ENCODE assay signal across 12 cellular contexts in genomic region chr2:219523031-219523671, GRCh38. TPM values are rescaled to one million over a fixed set of nuclear protein-coding genes. Genes with fewer than 3 reads are reported as not detected.
DNase-seq lines count a peak whose midpoint lies in the region; ATAC-seq and TF ChIP-seq lines count a peak whose summit lies in the region.
"Had no signal": no experiment of that assay in that cellular context is flagged by ENCODE, and none has a peak within 500 bp of the region (broad histone marks: within the 10 kb centered on the region; RNA-seq: fewer than 3 reads in every experiment).

No MANE protein-coding gene starts in this region.

- H3K9me3 ChIP-seq in SK-N-SH, result no peaks in the 10 kb centered on the region
- H3K9me3 ChIP-seq: A549 had no signal

- no peak for DNase-seq in SK-N-SH
- peak in 1 of 34 experiments; percentile 18 for DNase-seq in T-cell
- no peak for DNase-seq in stimulated activated naive CD8-positive, alpha-beta T cell treated with anti-CD3 and anti-CD28 coated beads, Interleukin-15, amount 100 ng/mL, for 72 hours
- no peak for DNase-seq in NCI-H146 (lab: John Stamatoyannopoulos, UW)
- no peak for DNase-seq in NCI-H2171 (lab: John Stamatoyannopoulos, UW)
- no peak for DNase-seq in stimulated activated CD4-positive, alpha-beta T cell treated with anti-CD3 and anti-CD28 coated beads, Interleukin-4, amount 100 ng/mL, for 1 hour
- DNase-seq: activated CD4-positive, alpha-beta T cell treated with anti-CD3 and anti-CD28 coated beads, Interleukin-2, amount 50 U/mL, for 4 hours; NCI-H2029; SHP77 had no signal

- CTCF ChIA-PET in SK-N-SH (lab: Yijun Ruan, JAX) (interaction anchor here (1.3 to 62.1 kb wide), 5 partner anchors 18 to 122 kb away, joined by 3 to 2824 read pairs (median 168); partner anchors contain the start of genes ASIC4, CHPF, GMPPA and TMEM198), T-cell (lab: Charles Lee) (interaction anchor here (0.6 to 1.2 kb wide), 4 partner anchors 27 to 60 kb away, joined by 3 read pairs; a partner anchor contains a TSS)

- H3F3A ChIP-seq in SK-N-SH (replicated peaks; ENCODE audit: insufficient read depth), result no peaks in the 10 kb centered on the region

- H3K9ac ChIP-seq in SK-N-SH, result no peak overlapping the region

- no peak overlapping the region for H3K4me2 ChIP-seq in SK-N-SH

- H3K4me3 Mint-ChIP-seq in T-cell, result peak overlapping the region in 2 of 3 donors; percentile 55 to 58
- peak overlapping the region in 1 of 2 donors; percentile 52 for H3K4me3 Mint-ChIP-seq in stimulated activated naive CD8-positive, alpha-beta T cell treated with anti-CD3 and anti-CD28 coated beads, Interleukin-15, amount 100 ng/mL, for 72 hours

- H2AFZ ChIP-seq in SK-N-SH (ENCODE audit: low read depth), result no peak overlapping the region

- no peaks in the 10 kb centered on the region for H3K79me2 ChIP-seq in SK-N-SH (ENCODE audit: insufficient read depth)

- H4K20me1 ChIP-seq in SK-N-SH (ENCODE audit: insufficient read depth), result no peaks in the 10 kb centered on the region

- 0 out of 2 replicates have a peak, but pooled peaks have one; percentile 14 for TF ChIP-seq CTCF in SK-N-SH (IDR thresholded peaks at IDR 0.05)

- TF ChIP-seq RAD21 in SK-N-SH (IDR thresholded peaks at IDR 0.05; ENCODE audit: low read length), result no peak

- H3K27me3 ChIP-seq in SK-N-SH (ENCODE audit: insufficient read depth), result no peaks in the 10 kb centered on the region

- TF ChIP-seq EP300 in SK-N-SH (IDR thresholded peaks at IDR 0.05; ENCODE audit: borderline replicate concordance in 1 of 2, low read depth in 1 of 2, low read length in 1 of 2), result no peak

- H3K36me3 Mint-ChIP-seq in T-cell, result no peaks in the 10 kb centered on the region

- WGBS in SK-N-SH (ENCODE audit: low lambda C conversion rate), result 94% methylated on average over 20 of the region's 24 CpGs

- no peak overlapping the region for H3K27ac Mint-ChIP-seq in T-cell
- H3K27ac Mint-ChIP-seq in stimulated activated naive CD8-positive, alpha-beta T cell treated with anti-CD3 and anti-CD28 coated beads, Interleukin-15, amount 100 ng/mL, for 72 hours, result no peak overlapping the region

- peaks cover 12 to 75% of the 10 kb centered on the region in 2 experiments; a peak in 2 of 4 replicates for H3K4me1 ChIP-seq in SK-N-SH (ENCODE audit: control insufficient read depth in 1 of 2, insufficient read depth in 2 of 2, low read depth in 1 of 2, low read length in 1 of 2)

- H3K4me3 ChIP-seq in SK-N-SH (ENCODE audit: low read depth in 2 of 2, low read length in 1 of 2) (no peak overlapping the region), iPS-11a (ENCODE audit: low read depth, low read length) (peak overlapping the region; percentile 30)
- H3K4me3 ChIP-seq: A549 had no signal

- H3K4me1 Mint-ChIP-seq in T-cell, result peaks cover 14 to 19% (median 17%) of the 10 kb centered on the region in 3 donors
- peaks cover 18% of the 10 kb centered on the region for H3K4me1 Mint-ChIP-seq in stimulated activated naive CD8-positive, alpha-beta T cell treated with anti-CD3 and anti-CD28 coated beads, Interleukin-15, amount 100 ng/mL, for 72 hours

- H3K27ac ChIP-seq in SK-N-SH (ENCODE audit: low read depth in 2 of 2, low read length in 1 of 2), result no peak overlapping the region; a peak in 1 of 4 replicates

- ATAC-seq in SK-N-SH treated with all-trans-retinoic acid at 6 μM for 48 hours (no peak), T-cell (replicated peaks in 1 of 4) (peak in 1 of 4 experiments; percentile 38)
- peak; percentile 19 for ATAC-seq in stimulated activated naive CD8-positive, alpha-beta T cell treated with anti-CD3 and anti-CD28 coated beads, Interleukin-15, amount 100 ng/mL, for 72 hours
- ATAC-seq: A549 had no signal

- POLR2A ChIA-PET in SK-N-SH (lab: Yijun Ruan, JAX), result interaction anchor here (8.0 kb wide), 1 partner anchor 11 kb away, joined by 210 read pairs; the partner anchor contains the start of gene ASIC4
- POLR2A ChIA-PET in T-cell (lab: Charles Lee), result no interaction called here

- H3K36me3 ChIP-seq in SK-N-SH (replicated peaks in 1 of 2; ENCODE audit: control insufficient read depth in 1 of 2, insufficient read depth in 2 of 2, low read length in 1 of 2), result no peaks in the 10 kb centered on the region

- peaks cover 80 to 84% of the 10 kb centered on the region in 2 donors for H3K27me3 Mint-ChIP-seq in T-cell
- peaks cover 93% of the 10 kb centered on the region for H3K27me3 Mint-ChIP-seq in stimulated activated naive CD8-positive, alpha-beta T cell treated with anti-CD3 and anti-CD28 coated beads, Interleukin-15, amount 100 ng/mL, for 72 hours

- no peaks in the 10 kb centered on the region for H3K9me2 ChIP-seq in SK-N-SH

- no peaks in the 10 kb centered on the region for H3K9me3 Mint-ChIP-seq in T-cell
- no peaks in the 10 kb centered on the region for H3K9me3 Mint-ChIP-seq in stimulated activated naive CD8-positive, alpha-beta T cell treated with anti-CD3 and anti-CD28 coated beads, Interleukin-15, amount 100 ng/mL, for 72 hours

TF ChIP-seq in SK-N-SH, 30 proteins besides CTCF, POLR2A, EP300 and RAD21 (continues in another document):
- TF ChIP-seq, protein P1, sequence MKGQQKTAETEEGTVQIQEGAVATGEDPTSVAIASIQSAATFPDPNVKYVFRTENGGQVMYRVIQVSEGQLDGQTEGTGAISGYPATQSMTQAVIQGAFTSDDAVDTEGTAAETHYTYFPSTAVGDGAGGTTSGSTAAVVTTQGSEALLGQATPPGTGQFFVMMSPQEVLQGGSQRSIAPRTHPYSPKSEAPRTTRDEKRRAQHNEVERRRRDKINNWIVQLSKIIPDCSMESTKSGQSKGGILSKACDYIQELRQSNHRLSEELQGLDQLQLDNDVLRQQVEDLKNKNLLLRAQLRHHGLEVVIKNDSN (IDR thresholded peaks at IDR 0.05; ENCODE audit: borderline replicate concordance, low read depth), result no peak
- no peak for TF ChIP-seq CHD2 (IDR thresholded peaks at IDR 0.05; ENCODE audit: low read length, partially characterized antibody)
- TF ChIP-seq, protein P2, sequence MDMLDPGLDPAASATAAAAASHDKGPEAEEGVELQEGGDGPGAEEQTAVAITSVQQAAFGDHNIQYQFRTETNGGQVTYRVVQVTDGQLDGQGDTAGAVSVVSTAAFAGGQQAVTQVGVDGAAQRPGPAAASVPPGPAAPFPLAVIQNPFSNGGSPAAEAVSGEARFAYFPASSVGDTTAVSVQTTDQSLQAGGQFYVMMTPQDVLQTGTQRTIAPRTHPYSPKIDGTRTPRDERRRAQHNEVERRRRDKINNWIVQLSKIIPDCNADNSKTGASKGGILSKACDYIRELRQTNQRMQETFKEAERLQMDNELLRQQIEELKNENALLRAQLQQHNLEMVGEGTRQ (IDR thresholded peaks at IDR 0.05; ENCODE audit: borderline replicate concordance, low read depth, low read length), result no peak
- no peak for TF ChIP-seq NRF1 (IDR thresholded peaks at IDR 0.05; ENCODE audit: low read depth, low read length)
- no peak for TF ChIP-seq TEAD4 (IDR thresholded peaks at IDR 0.05; ENCODE audit: borderline replicate concordance, insufficient read depth)

TF ChIP-seq in SK-N-SH treated with all-trans-retinoic acid at 6 μM for 48 hours, 23 proteins besides CTCF, POLR2A, EP300 and RAD21 (continues in another document):
- TF ChIP-seq, protein P3, sequence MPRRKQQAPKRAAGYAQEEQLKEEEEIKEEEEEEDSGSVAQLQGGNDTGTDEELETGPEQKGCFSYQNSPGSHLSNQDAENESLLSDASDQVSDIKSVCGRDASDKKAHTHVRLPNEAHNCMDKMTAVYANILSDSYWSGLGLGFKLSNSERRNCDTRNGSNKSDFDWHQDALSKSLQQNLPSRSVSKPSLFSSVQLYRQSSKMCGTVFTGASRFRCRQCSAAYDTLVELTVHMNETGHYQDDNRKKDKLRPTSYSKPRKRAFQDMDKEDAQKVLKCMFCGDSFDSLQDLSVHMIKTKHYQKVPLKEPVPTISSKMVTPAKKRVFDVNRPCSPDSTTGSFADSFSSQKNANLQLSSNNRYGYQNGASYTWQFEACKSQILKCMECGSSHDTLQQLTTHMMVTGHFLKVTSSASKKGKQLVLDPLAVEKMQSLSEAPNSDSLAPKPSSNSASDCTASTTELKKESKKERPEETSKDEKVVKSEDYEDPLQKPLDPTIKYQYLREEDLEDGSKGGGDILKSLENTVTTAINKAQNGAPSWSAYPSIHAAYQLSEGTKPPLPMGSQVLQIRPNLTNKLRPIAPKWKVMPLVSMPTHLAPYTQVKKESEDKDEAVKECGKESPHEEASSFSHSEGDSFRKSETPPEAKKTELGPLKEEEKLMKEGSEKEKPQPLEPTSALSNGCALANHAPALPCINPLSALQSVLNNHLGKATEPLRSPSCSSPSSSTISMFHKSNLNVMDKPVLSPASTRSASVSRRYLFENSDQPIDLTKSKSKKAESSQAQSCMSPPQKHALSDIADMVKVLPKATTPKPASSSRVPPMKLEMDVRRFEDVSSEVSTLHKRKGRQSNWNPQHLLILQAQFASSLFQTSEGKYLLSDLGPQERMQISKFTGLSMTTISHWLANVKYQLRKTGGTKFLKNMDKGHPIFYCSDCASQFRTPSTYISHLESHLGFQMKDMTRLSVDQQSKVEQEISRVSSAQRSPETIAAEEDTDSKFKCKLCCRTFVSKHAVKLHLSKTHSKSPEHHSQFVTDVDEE (CRISPR knock-in tag; IDR thresholded peaks at IDR 0.05), result no peak

RNA-seq across cellular contexts. Expression of gene ASIC4, which starts 8.9 kb away (rescaled TPM):
- polyA plus RNA-seq in SK-N-SH (2012; rRNA removed), result 0.05 and 0.10 TPM in 2 replicates
- polyA plus RNA-seq in SK-N-SH (2012; cell fraction: cytosol; rRNA removed), result 0.04 and 0.30 TPM in 2 replicates
- polyA plus RNA-seq in SK-N-SH (2012; cell fraction: nucleus; rRNA removed), result 0.79 and 1.00 TPM in 2 replicates
- under 1 TPM in 3 of 5 donors, not detected in 2; 0.09 to 0.35 (median 0.20) TPM for total RNA-seq in T-cell

RNA-seq across cellular contexts. Expression of gene CHPF, which starts 20.5 kb away (rescaled TPM):
- polyA plus RNA-seq in SK-N-SH (2012; rRNA removed), result 119 and 141 TPM in 2 replicates
- polyA plus RNA-seq in SK-N-SH (2012; cell fraction: cytosol; rRNA removed), result 65.6 and 129 TPM in 2 replicates
- 113 and 151 TPM in 2 replicates for polyA plus RNA-seq in SK-N-SH (2012; cell fraction: nucleus; rRNA removed)
- 10 to 100 TPM in 3 of 5 donors, 1 to 10 TPM in 2; 5.0 to 12.8 (median 10.8) TPM for total RNA-seq in T-cell

RNA-seq across cellular contexts. Expression of gene TMEM198, which starts 20.7 kb away (rescaled TPM):
- 4.7 and 7.0 TPM in 2 replicates for polyA plus RNA-seq in SK-N-SH (2012; rRNA removed)
- polyA plus RNA-seq in SK-N-SH (2012; cell fraction: cytosol; rRNA removed), result 1.0 and 1.7 TPM in 2 replicates
- 43.9 and 63.2 TPM in 2 replicates for polyA plus RNA-seq in SK-N-SH (2012; cell fraction: nucleus; rRNA removed)
- total RNA-seq in T-cell, result under 1 TPM; 0.37 to 0.88 (median 0.69) TPM

RNA-seq across cellular contexts. Expression of gene GMPPA, which starts 24.5 kb away (rescaled TPM):
- polyA plus RNA-seq in SK-N-SH (2012; rRNA removed), result 61.3 and 75.1 TPM in 2 replicates
- polyA plus RNA-seq in SK-N-SH (2012; cell fraction: cytosol; rRNA removed), result 27.7 and 39.9 TPM in 2 replicates
- polyA plus RNA-seq in SK-N-SH (2012; cell fraction: nucleus; rRNA removed), result 157 and 170 TPM in 2 replicates
- 10 to 100 TPM; 20.6 to 47.7 (median 41.3) TPM for total RNA-seq in T-cell

RNA-seq across cellular contexts. Expression of gene OBSL1, which starts 48.2 kb away (rescaled TPM):
- 70.9 and 93.0 TPM in 2 replicates for polyA plus RNA-seq in SK-N-SH (2012; rRNA removed)
- 27.1 and 45.0 TPM in 2 replicates for polyA plus RNA-seq in SK-N-SH (2012; cell fraction: cytosol; rRNA removed)
- 274 and 319 TPM in 2 replicates for polyA plus RNA-seq in SK-N-SH (2012; cell fraction: nucleus; rRNA removed)
- total RNA-seq in T-cell, result 1 to 10 TPM; 1.2 to 2.4 (median 1.2) TPM
